Comparison of ENCODE assay signal across 27 cellular contexts in genomic region chr5:134911285-134912215, GRCh38. TPM values are rescaled to one million over a fixed set of nuclear protein-coding genes. Genes with fewer than 3 reads are reported as not detected.
DNase-seq lines count a peak whose midpoint lies in the region; ATAC-seq, FAIRE-seq and TF ChIP-seq lines count a peak whose summit lies in the region.
"Had no signal": no experiment of that assay in that cellular context is flagged by ENCODE, and none has a peak within 500 bp of the region (broad histone marks: within the 10 kb centered on the region; RNA-seq: fewer than 3 reads in every experiment).

No MANE protein-coding gene starts in this region.

- H3K4me1 ChIP-seq in esophagus squamous epithelium (peaks cover 0 to 31% (median 3%) of the 10 kb centered on the region in 3 donors), esophagus muscularis mucosa (no peaks in the 10 kb centered on the region), foreskin keratinocyte (no peaks in the 10 kb centered on the region)
- H3K4me1 ChIP-seq: right atrium auricular region, transverse colon had no signal

- H3K27ac Mint-ChIP-seq in neural crest cell (ENCODE audit: unreplicated experiment), result no peak overlapping the region
- H3K27ac Mint-ChIP-seq: activated CD4-positive, alpha-beta T cell treated with anti-CD3 and anti-CD28 coated beads, Interleukin-2, amount 10 ng/mL, durations not matched to agents 24 days and 14 days; activated naive CD4-positive, alpha-beta T cell treated with anti-CD3 and anti-CD28 coated beads for 36 hours; HFFc6; natural killer cell had no signal

- intact Hi-C loops in esophagus squamous epithelium (cut with DNase I), result no loop called here
- intact Hi-C loops in esophagus muscularis mucosa (cut with DNase I), result no loop called here

- FAIRE-seq in D721Med (lab: Jason Lieb, UNC), result peak; percentile 38
- FAIRE-seq: GM12892 had no signal

- no peaks in the 10 kb centered on the region for H3K4me1 Mint-ChIP-seq in neural crest cell

- H3K27me3 ChIP-seq in esophagus squamous epithelium, result no peaks in the 10 kb centered on the region
- no peaks in the 10 kb centered on the region for H3K27me3 ChIP-seq in esophagus muscularis mucosa
- H3K27me3 ChIP-seq in foreskin keratinocyte, result no peaks in the 10 kb centered on the region
- H3K27me3 ChIP-seq: brain microvascular endothelial cell, ovary, right atrium auricular region, spleen, transverse colon had no signal

- WGBS in esophagus squamous epithelium, 2 donors, result 73 to 79% methylated on average over 8 of the region's 8 CpGs
- 90% methylated on average over 8 of the region's 8 CpGs for WGBS in esophagus muscularis mucosa

- TF ChIP-seq CTCF in D721Med (IDR thresholded peaks at IDR 0.05; ENCODE audit: insufficient read depth, missing control alignments) (no peak), esophagus squamous epithelium (IDR thresholded peaks at IDR 0.05) (no peak), neural crest cell (conservative IDR thresholded peaks at IDR 0.05) (no peak), esophagus muscularis mucosa (IDR thresholded peaks at IDR 0.05) (no peak), foreskin keratinocyte (conservative IDR thresholded peaks at IDR 0.05) (no peak)

- no peak for ATAC-seq in foreskin keratinocyte
- ATAC-seq: natural killer cell had no signal

- no peaks in the 10 kb centered on the region for H3K9me3 ChIP-seq in esophagus squamous epithelium
- no peaks in the 10 kb centered on the region for H3K9me3 ChIP-seq in esophagus muscularis mucosa
- H3K9me3 ChIP-seq: ovary, right atrium auricular region, spleen, transverse colon had no signal

- H3K9me3 Mint-ChIP-seq in neural crest cell, result no peaks in the 10 kb centered on the region
- H3K9me3 Mint-ChIP-seq: activated CD4-positive, alpha-beta T cell treated with anti-CD3 and anti-CD28 coated beads, Interleukin-2, amount 10 ng/mL, durations not matched to agents 24 days and 14 days; activated naive CD4-positive, alpha-beta T cell treated with anti-CD3 and anti-CD28 coated beads for 36 hours; HFFc6; natural killer cell had no signal

- peak; percentile 36 for DNase-seq in D721Med (ENCODE audit: insufficient read length, low spot score)
- DNase-seq in NCI-H524 treated with DMSO at 0.1 percent for 48 hours (lab: John Stamatoyannopoulos, UW), result peak; percentile 4
- no peak for DNase-seq in esophagus squamous epithelium (lab: John Stamatoyannopoulos, UW)
- DNase-seq in neural crest cell (ENCODE audit: low read depth, low spot score), result no peak
- DNase-seq in OCI-M2 (lab: John Stamatoyannopoulos, UW; ENCODE audit: unreplicated experiment), result no peak
- no peak for DNase-seq in esophagus muscularis mucosa (ENCODE audit: extremely low spot score)
- DNase-seq in NCI-H526 treated with DMSO at 0.1 percent for 48 hours (lab: John Stamatoyannopoulos, UW), result no peak
- DNase-seq in foreskin keratinocyte, result no peak
- DNase-seq: activated CD4-positive, alpha-beta T cell treated with anti-CD3 and anti-CD28 coated beads, Interleukin-2, amount 10 ng/mL, durations not matched to agents 24 days and 14 days; activated naive CD4-positive, alpha-beta T cell treated with anti-CD3 and anti-CD28 coated beads for 36 hours; amniotic stem cell; brain microvascular endothelial cell; COR-L47; effector CD4-positive, alpha-beta T cell; HFFc6; islet precursor cell; natural killer cell; NCI-H1417 treated with DMSO at 0.1 percent for 48 hours; NCI-H2081 treated with DMSO at 0.1 percent for 48 hours; NCI-H226; ovary; SIG-M5; spleen; stimulated activated CD4-positive, alpha-beta T cell treated with anti-CD3 and anti-CD28 coated beads, Interleukin-2, amount 100 ng/mL, for 48 hours; transverse colon had no signal

- peak overlapping the region; percentile 38 for H3K4me3 Mint-ChIP-seq in neural crest cell
- H3K4me3 Mint-ChIP-seq: activated CD4-positive, alpha-beta T cell treated with anti-CD3 and anti-CD28 coated beads, Interleukin-2, amount 10 ng/mL, durations not matched to agents 24 days and 14 days; activated naive CD4-positive, alpha-beta T cell treated with anti-CD3 and anti-CD28 coated beads for 36 hours; HFFc6; natural killer cell had no signal

- TF ChIP-seq POLR2A in esophagus squamous epithelium (IDR thresholded peaks at IDR 0.05) (no peak), esophagus muscularis mucosa (IDR thresholded peaks at IDR 0.05; ENCODE audit: low read depth) (no peak)

- H3K4me3 ChIP-seq in esophagus squamous epithelium, result no peak overlapping the region
- H3K4me3 ChIP-seq in esophagus muscularis mucosa, result no peak overlapping the region
- H3K4me3 ChIP-seq: ovary, right atrium auricular region, spleen, transverse colon had no signal

- H3K27me3 Mint-ChIP-seq in neural crest cell (ENCODE audit: low read depth), result no peaks in the 10 kb centered on the region
- H3K27me3 Mint-ChIP-seq: activated CD4-positive, alpha-beta T cell treated with anti-CD3 and anti-CD28 coated beads, Interleukin-2, amount 10 ng/mL, durations not matched to agents 24 days and 14 days had no signal

- H3K36me3 Mint-ChIP-seq in neural crest cell (ENCODE audit: low read depth), result no peaks in the 10 kb centered on the region
- H3K36me3 Mint-ChIP-seq: natural killer cell had no signal

- H3K27ac ChIP-seq in esophagus squamous epithelium (peak overlapping the region in 3 of 4 donors; percentile 3 to 68 (median 17)), esophagus muscularis mucosa (replicated peaks in 1 of 4) (no peak overlapping the region), foreskin keratinocyte (no peak overlapping the region)
- H3K27ac ChIP-seq: brain microvascular endothelial cell, ovary, right atrium auricular region, spleen, transverse colon had no signal

- TF ChIP-seq EP300 in esophagus muscularis mucosa (IDR thresholded peaks at IDR 0.05), result no peak

- H3K36me3 ChIP-seq in esophagus squamous epithelium, result peaks cover 0 to 80% (median 5%) of the 10 kb centered on the region in 3 donors
- peaks cover 8 to 66% (median 36%) of the 10 kb centered on the region in 4 donors for H3K36me3 ChIP-seq in esophagus muscularis mucosa
- H3K36me3 ChIP-seq: ovary had no signal

RNA-seq across cellular contexts. Expression of gene PCBD2, which starts 6.6 kb away (rescaled TPM):
- total RNA-seq in esophagus squamous epithelium, result 10 to 100 TPM in 1 of 4 donors, 1 to 10 TPM in 3; 8.0 to 12.8 (median 8.8) TPM
- 11.8 and 12.1 TPM in 2 replicates for total RNA-seq in neural crest cell
- 10 to 100 TPM in 2 of 4 donors, 1 to 10 TPM in 2; 6.8 to 11.6 (median 10.4) TPM for total RNA-seq in esophagus muscularis mucosa
- total RNA-seq in foreskin keratinocyte, result 4.6 and 4.8 TPM in 2 replicates
- polyA plus RNA-seq in foreskin keratinocyte, result 4.0 and 4.1 TPM in 2 replicates

RNA-seq across cellular contexts. Expression of gene TXNDC15, which starts 37.4 kb away (rescaled TPM):
- 10 to 100 TPM; 20.2 to 43.9 (median 35.2) TPM for total RNA-seq in esophagus squamous epithelium
- 40.6 and 47.0 TPM in 2 replicates for total RNA-seq in neural crest cell
- 100 to 1,000 TPM in 2 of 4 donors, 10 to 100 TPM in 2; 71.4 to 123 (median 93.9) TPM for total RNA-seq in esophagus muscularis mucosa
- 29.9 and 31.0 TPM in 2 replicates for total RNA-seq in foreskin keratinocyte
- polyA plus RNA-seq in foreskin keratinocyte, result 28.1 and 30.5 TPM in 2 replicates

RNA-seq across cellular contexts. Expression of gene CATSPER3, which starts 56.2 kb away (rescaled TPM):
- total RNA-seq in esophagus squamous epithelium (under 1 TPM in 2 of 4 donors, not detected in 2; 0.23 to 0.76 TPM), neural crest cell (0.36 and 0.54 TPM in 2 replicates), esophagus muscularis mucosa (under 1 TPM in 2 of 4 donors, not detected in 2; 0.42 to 0.65 TPM), foreskin keratinocyte (0.10 and 0.18 TPM in 2 replicates)
- polyA plus RNA-seq in foreskin keratinocyte, result 0.21 and 0.31 TPM in 2 replicates

Comparison
In these comparisons a context has a peak if more than half of its experiments do, and no peak if none do; other contexts are left out.
1. DNase-seq: peak in D721Med (single experiment) and NCI-H524 treated with DMSO at 0.1 percent for 48 hours (single experiment); none in esophagus squamous epithelium (single experiment), neural crest cell (single experiment), OCI-M2 (single experiment), esophagus muscularis mucosa (single experiment), NCI-H526 treated with DMSO at 0.1 percent for 48 hours (single experiment) and foreskin keratinocyte (0 of 2).
2. H3K27ac ChIP-seq: peak in esophagus squamous epithelium (3 of 4); none in esophagus muscularis mucosa (0 of 4) and foreskin keratinocyte (single experiment).